Comparison of ENCODE assay signal across 12 cellular contexts in genomic region chr16:46859719-46860152, GRCh38. TPM values are rescaled to one million over a fixed set of nuclear protein-coding genes. Genes with fewer than 3 reads are reported as not detected.
DNase-seq lines count a peak whose midpoint lies in the region; ATAC-seq, FAIRE-seq and TF ChIP-seq lines count a peak whose summit lies in the region.
"Had no signal": no experiment of that assay in that cellular context is flagged by ENCODE, and none has a peak within 500 bp of the region (broad histone marks: within the 10 kb centered on the region; RNA-seq: fewer than 3 reads in every experiment).

No MANE protein-coding gene starts in this region.

- no peak for TF ChIP-seq CTCF in progenitor cell of endocrine pancreas (IDR thresholded peaks at IDR 0.05; ENCODE audit: unreplicated experiment)

- ATAC-seq in GM18505 (IDR thresholded peaks at IDR 0.05; ENCODE audit: unreplicated experiment) = no peak
- ATAC-seq in HG02884 (IDR thresholded peaks at IDR 0.05; ENCODE audit: unreplicated experiment) = no peak
- ATAC-seq: natural killer cell had no signal

- H3K4me3 ChIP-seq in small intestine (ENCODE audit: low read depth in 1 of 2, low read length in 2 of 2) (no peak overlapping the region), HAP-1 (no peak overlapping the region)
- H3K4me3 ChIP-seq: cardiac muscle cell, SK-N-MC, thoracic aorta had no signal

- H3K36me3 Mint-ChIP-seq in progenitor cell of endocrine pancreas (ENCODE audit: insufficient read depth) = no peaks in the 10 kb centered on the region
- H3K36me3 Mint-ChIP-seq: natural killer cell had no signal

- TF ChIP-seq POLR2A in GM18505 (IDR thresholded peaks at IDR 0.05; ENCODE audit: borderline replicate concordance, extremely low read depth, insufficient read depth, insufficient read length) = no peak

- H3K4me3 Mint-ChIP-seq in progenitor cell of endocrine pancreas (ENCODE audit: low read depth) = no peak overlapping the region
- H3K4me3 Mint-ChIP-seq: natural killer cell had no signal

- DNase-seq in ELR (ENCODE audit: low read depth) (peak; percentile 97), NCI-H226 (peak; percentile 93), dedifferentiated amniotic fluid mesenchymal stem cell (ENCODE audit: extremely low spot score) (peak; percentile 46), small intestine (peak; percentile 46), progenitor cell of endocrine pancreas (ENCODE audit: low spot score, unreplicated experiment) (no peak), HAP-1 (ENCODE audit: low spot score in 2 of 2) (no peak)
- DNase-seq: natural killer cell had no signal

- no peaks in the 10 kb centered on the region for H3K4me1 ChIP-seq in small intestine (ENCODE audit: control insufficient read depth in 2 of 2, insufficient read depth in 1 of 2, low read depth in 1 of 2, low read length in 1 of 2)
- H3K4me1 ChIP-seq in HAP-1 = peaks cover 7% of the 10 kb centered on the region

- H3K27me3 ChIP-seq in small intestine (ENCODE audit: control insufficient read depth in 2 of 2, insufficient read depth in 2 of 2, low read length in 2 of 2) (no peaks in the 10 kb centered on the region), HAP-1 (ENCODE audit: low read depth) (no peaks in the 10 kb centered on the region)
- H3K27me3 ChIP-seq: cardiac muscle cell had no signal

- no peak overlapping the region for H3K27ac Mint-ChIP-seq in progenitor cell of endocrine pancreas
- H3K27ac Mint-ChIP-seq: natural killer cell had no signal

- in situ Hi-C loops in HAP-1 (cut with MboI; ENCODE audit: low sequenced_read_pairs) = loop anchor here (5.0 kb wide), 1 partner anchor 53 kb away; no protein-coding TSS in a partner anchor

- H3K36me3 ChIP-seq in small intestine (ENCODE audit: control insufficient read depth in 2 of 2, insufficient read depth in 2 of 2, low read length in 2 of 2) (no peaks in the 10 kb centered on the region), HAP-1 (replicated peaks) (no peaks in the 10 kb centered on the region)
- H3K36me3 ChIP-seq: cardiac muscle cell, thoracic aorta had no signal

- no peak overlapping the region for H3K27ac ChIP-seq in small intestine (ENCODE audit: low read depth in 1 of 2, low read length in 1 of 2)
- H3K27ac ChIP-seq: cardiac muscle cell, SK-N-MC, thoracic aorta had no signal

- FAIRE-seq in small intestine (lab: Jason Lieb, UNC) = no peak

- H3K9me3 ChIP-seq in small intestine (ENCODE audit: control insufficient read depth, low read depth) = no peaks in the 10 kb centered on the region
- no peaks in the 10 kb centered on the region; the same call in 1 of the 2 replicates for H3K9me3 ChIP-seq in HAP-1
- H3K9me3 ChIP-seq: thoracic aorta had no signal

- WGBS in small intestine, 3 donors = 54 to 68% (median 65%) methylated on average over 5 of the region's 5 CpGs

- H3K9me3 Mint-ChIP-seq in progenitor cell of endocrine pancreas (ENCODE audit: low read depth) = peaks cover 4% of the 10 kb centered on the region
- H3K9me3 Mint-ChIP-seq: natural killer cell had no signal

- H3K4me1 Mint-ChIP-seq in progenitor cell of endocrine pancreas (ENCODE audit: low read depth) = peaks cover 12% of the 10 kb centered on the region
- H3K4me1 Mint-ChIP-seq: natural killer cell had no signal

- no peaks in the 10 kb centered on the region for H3K27me3 Mint-ChIP-seq in progenitor cell of endocrine pancreas

RNA-seq across cellular contexts. Expression of gene GPT2, which starts 24.4 kb away (rescaled TPM):
- polyA plus RNA-seq in small intestine = 10 to 100 TPM in 1 of 3 donors, 1 to 10 TPM in 2; 2.2 to 25.4 (median 7.2) TPM
- total RNA-seq in progenitor cell of endocrine pancreas = 93.1 and 99.5 TPM in 2 replicates

RNA-seq across cellular contexts. Expression of gene C16orf87, which starts 28.8 kb away (rescaled TPM):
- polyA plus RNA-seq in small intestine = 10 to 100 TPM in 1 of 3 donors, 1 to 10 TPM in 2; 5.7 to 13.9 (median 9.5) TPM
- total RNA-seq in progenitor cell of endocrine pancreas = 17.2 and 17.8 TPM in 2 replicates

Comparison
In these comparisons a context has a peak if more than half of its experiments do, and no peak if none do; other contexts are left out.
1. DNase-seq: peak in ELR (single experiment), NCI-H226 (single experiment), dedifferentiated amniotic fluid mesenchymal stem cell (single experiment) and small intestine (single experiment); none in progenitor cell of endocrine pancreas (single experiment) and HAP-1 (0 of 2).